Comparison of ENCODE assay signal across 8 cellular contexts in the genomic region with DNA sequence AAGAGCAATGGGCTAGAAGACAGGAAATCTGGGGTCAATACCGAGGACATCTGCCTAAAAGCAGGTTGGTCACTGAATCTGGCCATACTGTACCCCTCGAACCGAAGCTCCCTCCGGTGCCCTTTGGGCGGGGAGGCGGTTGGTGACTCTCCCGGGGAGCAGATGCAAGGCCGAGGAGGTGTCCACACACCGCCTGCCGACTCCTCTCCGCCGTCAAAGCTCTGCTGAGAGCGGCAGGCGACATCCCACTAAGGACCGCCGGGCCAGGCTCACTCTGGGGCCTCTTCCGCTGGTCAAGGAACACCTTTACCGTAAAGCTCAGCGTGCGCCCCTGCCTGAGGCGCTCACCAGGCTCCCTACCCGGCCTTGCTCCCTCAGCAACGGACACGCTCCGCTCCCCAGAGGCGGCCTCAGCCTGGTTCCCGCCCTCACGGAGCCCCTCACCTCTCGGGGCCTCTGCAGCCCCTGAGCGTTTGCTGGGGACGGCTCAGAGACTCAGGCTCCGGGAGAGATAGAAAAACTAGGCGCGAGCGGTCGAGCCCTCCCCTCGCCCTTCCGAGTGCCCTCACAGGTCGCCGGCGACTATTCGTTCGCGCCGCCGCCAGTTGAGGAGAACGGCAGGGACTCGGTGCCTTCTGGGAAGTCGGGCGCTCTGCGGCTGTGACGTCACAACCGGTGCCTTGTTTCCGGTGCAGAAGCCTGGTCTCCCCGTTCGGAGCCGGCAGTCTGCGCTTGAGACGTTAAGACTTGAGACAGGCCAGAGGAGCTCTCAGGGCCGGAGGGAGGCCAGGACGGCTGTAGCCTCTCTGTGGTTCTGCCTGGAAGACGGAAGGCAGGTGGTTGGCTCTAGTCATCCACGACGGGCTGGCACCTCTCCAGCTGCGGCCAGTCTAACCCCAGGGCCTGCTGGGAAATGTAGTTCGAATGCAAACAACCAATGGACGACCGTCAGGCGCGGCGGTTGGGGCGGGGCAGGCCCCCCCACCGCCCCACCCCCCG. TPM values are rescaled to one million over a fixed set of nuclear protein-coding genes. Genes with fewer than 3 reads are reported as not detected.
A peak's percentile ranks its signal among the peaks of the same experiment; 100 is the strongest.
DNase-seq lines count a peak whose midpoint lies in the region; ATAC-seq and TF ChIP-seq lines count a peak whose summit lies in the region.

A gene with protein sequence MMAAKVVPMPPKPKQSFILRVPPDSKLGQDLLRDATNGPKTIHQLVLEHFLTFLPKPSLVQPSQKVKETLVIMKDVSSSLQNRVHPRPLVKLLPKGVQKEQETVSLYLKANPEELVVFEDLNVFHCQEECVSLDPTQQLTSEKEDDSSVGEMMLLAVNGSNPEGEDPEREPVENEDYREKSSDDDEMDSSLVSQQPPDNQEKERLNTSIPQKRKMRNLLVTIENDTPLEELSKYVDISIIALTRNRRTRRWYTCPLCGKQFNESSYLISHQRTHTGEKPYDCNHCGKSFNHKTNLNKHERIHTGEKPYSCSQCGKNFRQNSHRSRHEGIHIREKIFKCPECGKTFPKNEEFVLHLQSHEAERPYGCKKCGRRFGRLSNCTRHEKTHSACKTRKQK (minus strand): TSS at position 616 of the 999 bp plus-strand sequence. CDS start 1,403 bp downstream, outside the sequence.

- no peaks in the 10 kb centered on the region for H3K27me3 ChIP-seq in left lung

- H3K9me3 ChIP-seq in left lung = peaks cover 0 to 15% of the 10 kb centered on the region in 2 donors

- H3K36me3 Mint-ChIP-seq in CD14-positive monocyte = peaks cover 36 to 43% of the 10 kb centered on the region in 2 donors
- peaks cover 54% of the 10 kb centered on the region for H3K36me3 Mint-ChIP-seq in dendritic cell treated with granulocyte-macrophage colony-stimulating factor and Interleukin-4, amounts not matched to agents 40 ng/mL and 50 ng/mL, for 4 days (ENCODE audit: low read depth)

- peak; percentile 94 for ATAC-seq in GM19395 (IDR thresholded peaks at IDR 0.05; ENCODE audit: unreplicated experiment)
- peak; percentile 70 for ATAC-seq in HG03558 (IDR thresholded peaks at IDR 0.05; ENCODE audit: extremely low read depth, unreplicated experiment)
- ATAC-seq in left lung = peak; percentile 99

- peaks cover 18% of the 10 kb centered on the region for H3K4me1 Mint-ChIP-seq in CD14-positive monocyte
- peaks cover 29% of the 10 kb centered on the region for H3K4me1 Mint-ChIP-seq in dendritic cell treated with granulocyte-macrophage colony-stimulating factor and Interleukin-4, amounts not matched to agents 40 ng/mL and 50 ng/mL, for 4 days (ENCODE audit: low read depth)

- H3K9me3 Mint-ChIP-seq in CD14-positive monocyte = peaks cover 9 to 19% (median 16%) of the 10 kb centered on the region in 7 donors
- H3K9me3 Mint-ChIP-seq in dendritic cell treated with granulocyte-macrophage colony-stimulating factor and Interleukin-4, amounts not matched to agents 40 ng/mL and 50 ng/mL, for 4 days = peaks cover 14% of the 10 kb centered on the region

- peaks cover 7 to 16% of the 10 kb centered on the region in 2 donors for H3K4me1 ChIP-seq in left lung

- H3K27me3 Mint-ChIP-seq in CD14-positive monocyte (ENCODE audit: low read depth in 3 of 3) = peaks cover 0 to 2% (median 1%) of the 10 kb centered on the region in 3 donors
- no peaks in the 10 kb centered on the region for H3K27me3 Mint-ChIP-seq in dendritic cell treated with granulocyte-macrophage colony-stimulating factor and Interleukin-4, amounts not matched to agents 40 ng/mL and 50 ng/mL, for 4 days

- peak within 1 kb of the TSS; percentile 97 to 98 for H3K27ac ChIP-seq in left lung

- intact Hi-C loops in CD14-positive monocyte (cut with micrococcal nuclease) (loop anchor here (2.0 to 5.0 kb wide), 3 partner anchors 24 to 162 kb away; partner anchors contain the start of gene ZNF263 (in 1 of the 2)), left lung (cut with DNase I) (no loop called here)
- intact Hi-C loops in dendritic cell treated with granulocyte-macrophage colony-stimulating factor and Interleukin-4, amounts not matched to agents 40 ng/mL and 50 ng/mL, for 4 days (cut with micrococcal nuclease) = loop anchor here (1.0 kb wide), 1 partner anchor 28 kb away; no protein-coding TSS in a partner anchor

- peak within 1 kb of the TSS; percentile 91 to 96 for H3K4me3 Mint-ChIP-seq in CD14-positive monocyte
- H3K4me3 Mint-ChIP-seq in dendritic cell treated with granulocyte-macrophage colony-stimulating factor and Interleukin-4, amounts not matched to agents 40 ng/mL and 50 ng/mL, for 4 days = peak within 1 kb of the TSS; percentile 96

- TF ChIP-seq CTCF in CD14-positive monocyte (IDR thresholded peaks at IDR 0.05) (no peak), left lung (IDR thresholded peaks at IDR 0.05) (no peak)

- peak within 1 kb of the TSS; percentile 97 to 99 (median 99) for H3K27ac Mint-ChIP-seq in CD14-positive monocyte
- H3K27ac Mint-ChIP-seq in dendritic cell treated with granulocyte-macrophage colony-stimulating factor and Interleukin-4, amounts not matched to agents 40 ng/mL and 50 ng/mL, for 4 days = peak within 1 kb of the TSS; percentile 99

- DNase-seq in CD14-positive monocyte (ENCODE audit: low spot score) (peak; percentile 93), NCI-H748 treated with DMSO at 0.1 percent for 48 hours (lab: John Stamatoyannopoulos, UW) (peak; percentile 43), left lung (peak; percentile 97 to 99)
- DNase-seq in activated CD4-positive, alpha-beta T cell treated with anti-CD3 and anti-CD28 coated beads, Interleukin-2, amount 50 U/mL, for 24 hours (ENCODE audit: low read depth in 1 of 2, low spot score in 1 of 2) = peak; percentile 92
- peak; percentile 90 for DNase-seq in stimulated activated CD4-positive, alpha-beta T cell treated with anti-CD3 and anti-CD28 coated beads, Interleukin-2, amount 100 ng/mL, for 4 hours (ENCODE audit: low read depth)

- H3K36me3 ChIP-seq in left lung = peaks cover 0 to 34% of the 10 kb centered on the region in 2 donors

- peak within 1 kb of the TSS; percentile 81 to 94 for H3K4me3 ChIP-seq in left lung

RNA-seq across cellular contexts. Expression of the gene that starts here (rescaled TPM):
- 1 to 10 TPM; 2.0 to 2.8 TPM for polyA plus RNA-seq in CD14-positive monocyte
- 10 to 100 TPM in 1 of 2 donors, 1 to 10 TPM in 1; 6.7 to 10.5 TPM for total RNA-seq in left lung

Comparison
In these comparisons a context has a peak if more than half of its experiments do, and no peak if none do; other contexts are left out.
1. Peak in every context shown above with its lines: DNase-seq, ATAC-seq, H3K4me3 ChIP-seq and H3K27ac ChIP-seq.
2. DNase-seq: peak in every context shown above with its lines; median percentile 98 in left lung; 93 in CD14-positive monocyte; 92 in activated CD4-positive, alpha-beta T cell treated with anti-CD3 and anti-CD28 coated beads, Interleukin-2, amount 50 U/mL, for 24 hours; 90 in stimulated activated CD4-positive, alpha-beta T cell treated with anti-CD3 and anti-CD28 coated beads, Interleukin-2, amount 100 ng/mL, for 4 hours; 43 in NCI-H748 treated with DMSO at 0.1 percent for 48 hours.
3. intact Hi-C loops: an anchor here in CD14-positive monocyte (2.0 to 5.0 kb wide) and dendritic cell treated with granulocyte-macrophage colony-stimulating factor and Interleukin-4, amounts not matched to agents 40 ng/mL and 50 ng/mL, for 4 days (1.0 kb wide); none called in left lung.